23 cellular contexts compared by ENCODE assay signal in the genomic region with DNA sequence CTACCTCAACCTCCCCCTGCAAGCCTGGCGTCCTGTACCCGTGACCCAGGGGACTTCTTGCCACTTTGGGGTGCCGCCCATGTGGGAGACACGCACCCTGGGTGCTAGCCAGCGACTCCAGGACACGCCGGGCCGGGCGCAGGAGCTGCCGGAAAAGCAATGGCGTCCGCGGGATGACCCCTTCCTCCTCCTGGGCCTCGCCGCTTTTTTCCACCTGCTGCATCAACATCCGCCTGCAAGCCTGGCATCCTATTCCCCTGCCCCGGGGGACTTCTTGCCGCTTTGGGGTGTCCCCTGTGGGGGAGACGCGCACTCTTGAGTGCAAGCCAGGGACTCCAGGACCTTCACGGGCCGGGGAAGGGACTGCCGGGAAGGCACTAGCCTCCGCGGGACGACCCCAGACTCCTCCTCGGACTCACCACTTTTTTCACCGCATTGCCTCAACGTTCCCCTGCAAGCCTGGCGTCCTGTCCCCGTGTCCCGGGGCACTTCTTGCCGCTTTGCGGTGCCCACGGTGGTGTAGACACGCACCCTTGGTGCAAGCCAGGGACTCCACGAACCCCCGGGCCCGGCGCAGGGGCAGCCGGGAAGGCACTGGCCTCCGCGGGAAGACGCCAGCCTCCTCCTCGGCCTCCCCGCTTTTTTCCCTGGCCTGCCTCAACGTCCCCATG.
"Had no signal": no experiment of that assay in that cellular context is flagged by ENCODE, and none has a peak within 500 bp of the region (broad histone marks: within the 10 kb centered on the region; RNA-seq: fewer than 3 reads in every experiment).

No MANE protein-coding gene starts in this region.

- H3K4me1 ChIP-seq: body of pancreas, heart left ventricle, left lung, psoas muscle, right atrium auricular region, stomach, suprapubic skin, transverse colon had no signal

- H3K4me1 Mint-ChIP-seq: activated naive CD4-positive, alpha-beta T cell treated with anti-CD3 and anti-CD28 coated beads, Interleukin-2, amount 10 ng/mL, durations not matched to agents 7 days and 5 days; activated T-helper 17 cell treated with anti-CD3 and anti-CD28 coated beads, Interleukin-2, amount 50 U/mL, for 72 hours; naive thymus-derived CD4-positive, alpha-beta T cell; neural crest cell; T-cell had no signal

- DNase-seq: activated CD4-positive, alpha-beta T cell treated with anti-CD3 and anti-CD28 coated beads, Interleukin-2, amount 50 U/mL, for 1 hour; activated naive CD4-positive, alpha-beta T cell treated with anti-CD3 and anti-CD28 coated beads, Interleukin-2, amount 10 ng/mL, durations not matched to agents 7 days and 5 days; activated T-cell treated with anti-CD3 and anti-CD28 coated beads, Interleukin-2, amount 50 U/mL, for 24 hours; anterior cingulate cortex; effector CD4-positive, alpha-beta T cell; naive thymus-derived CD4-positive, alpha-beta T cell; psoas muscle; stimulated activated CD4-positive, alpha-beta T cell treated with anti-CD3 and anti-CD28 coated beads, Interleukin-1b, Interleukin-23, amount 100 ng/mL, for 48 hours; stomach; transverse colon had no signal

- H3K27me3 Mint-ChIP-seq: activated naive CD4-positive, alpha-beta T cell treated with anti-CD3 and anti-CD28 coated beads, Interleukin-2, amount 10 ng/mL, durations not matched to agents 7 days and 5 days; activated T-cell treated with anti-CD3 and anti-CD28 coated beads, Interleukin-2, amount 50 U/mL, for 24 hours; activated T-helper 17 cell treated with anti-CD3 and anti-CD28 coated beads, Interleukin-2, amount 50 U/mL, for 72 hours; dendritic cell treated with granulocyte-macrophage colony-stimulating factor and Interleukin-4, amounts not matched to agents 40 ng/mL and 50 ng/mL, for 4 days; naive thymus-derived CD4-positive, alpha-beta T cell; T-cell had no signal

- H3K36me3 ChIP-seq: cardiac muscle cell, heart left ventricle, left lung, right atrium auricular region, stomach, suprapubic skin, transverse colon had no signal

- H3K36me3 Mint-ChIP-seq: activated naive CD4-positive, alpha-beta T cell treated with anti-CD3 and anti-CD28 coated beads, Interleukin-2, amount 10 ng/mL, durations not matched to agents 7 days and 5 days; naive thymus-derived CD4-positive, alpha-beta T cell; T-cell had no signal

- H3K27ac ChIP-seq: body of pancreas, cardiac muscle cell, heart left ventricle, left lung, psoas muscle, right atrium auricular region, stomach, suprapubic skin, transverse colon, VCaP had no signal

- ATAC-seq: activated CD4-positive, CD25-positive, alpha-beta regulatory T cell treated with anti-CD3 and anti-CD28 coated beads, Interleukin-2, amount 50 U/mL, for 24 hours; activated T-helper 17 cell treated with anti-CD3 and anti-CD28 coated beads, Interleukin-2, amount 50 U/mL, for 72 hours; body of pancreas; heart left ventricle; left lung; naive thymus-derived CD4-positive, alpha-beta T cell; psoas muscle; T-cell had no signal

- H3K4me3 Mint-ChIP-seq: activated naive CD4-positive, alpha-beta T cell treated with anti-CD3 and anti-CD28 coated beads, Interleukin-2, amount 10 ng/mL, durations not matched to agents 7 days and 5 days; activated T-cell treated with anti-CD3 and anti-CD28 coated beads, Interleukin-2, amount 50 U/mL, for 24 hours; activated T-helper 17 cell treated with anti-CD3 and anti-CD28 coated beads, Interleukin-2, amount 50 U/mL, for 72 hours; dendritic cell treated with granulocyte-macrophage colony-stimulating factor and Interleukin-4, amounts not matched to agents 40 ng/mL and 50 ng/mL, for 4 days; naive thymus-derived CD4-positive, alpha-beta T cell; neural crest cell; T-cell; T-helper 2 cell treated with Interferon-gamma antibody and Interleukin-4, amounts not matched to agents 5 μg/mL and 100 μg/mL, for 36 hours had no signal

- H3K27ac Mint-ChIP-seq: activated naive CD4-positive, alpha-beta T cell treated with anti-CD3 and anti-CD28 coated beads, Interleukin-2, amount 10 ng/mL, durations not matched to agents 7 days and 5 days; activated T-cell treated with anti-CD3 and anti-CD28 coated beads, Interleukin-2, amount 50 U/mL, for 24 hours; activated T-helper 17 cell treated with anti-CD3 and anti-CD28 coated beads, Interleukin-2, amount 50 U/mL, for 72 hours; dendritic cell treated with granulocyte-macrophage colony-stimulating factor and Interleukin-4, amounts not matched to agents 40 ng/mL and 50 ng/mL, for 4 days; naive thymus-derived CD4-positive, alpha-beta T cell; T-cell; T-helper 2 cell treated with Interferon-gamma antibody and Interleukin-4, amounts not matched to agents 5 μg/mL and 100 μg/mL, for 36 hours had no signal

- H3K4me3 ChIP-seq: body of pancreas, cardiac muscle cell, heart left ventricle, left lung, psoas muscle, right atrium auricular region, stomach, suprapubic skin, transverse colon had no signal

- H3K9me3 ChIP-seq: body of pancreas, heart left ventricle, psoas muscle, right atrium auricular region, suprapubic skin, transverse colon had no signal

- H3K27me3 ChIP-seq: body of pancreas, cardiac muscle cell, right atrium auricular region, transverse colon had no signal

- H3K9me3 Mint-ChIP-seq: activated naive CD4-positive, alpha-beta T cell treated with anti-CD3 and anti-CD28 coated beads, Interleukin-2, amount 10 ng/mL, durations not matched to agents 7 days and 5 days; activated T-cell treated with anti-CD3 and anti-CD28 coated beads, Interleukin-2, amount 50 U/mL, for 24 hours; activated T-helper 17 cell treated with anti-CD3 and anti-CD28 coated beads, Interleukin-2, amount 50 U/mL, for 72 hours; neural crest cell; T-cell; T-helper 2 cell treated with Interferon-gamma antibody and Interleukin-4, amounts not matched to agents 5 μg/mL and 100 μg/mL, for 36 hours had no signal
